19 cellular contexts compared by ENCODE assay signal in genomic region chr20:37733416-37733815, GRCh38. TPM values are rescaled to one million over a fixed set of nuclear protein-coding genes. Genes with fewer than 3 reads are reported as not detected.
A peak's percentile ranks its signal among the peaks of the same experiment; 100 is the strongest.
DNase-seq lines count a peak whose midpoint lies in the region; ATAC-seq, FAIRE-seq and TF ChIP-seq lines count a peak whose summit lies in the region.
"Had no signal": no experiment of that assay in that cellular context is flagged by ENCODE, and none has a peak within 500 bp of the region (broad histone marks: within the 10 kb centered on the region; RNA-seq: fewer than 3 reads in every experiment).

No MANE protein-coding gene starts in this region.

- no peak overlapping the region for H3K9ac ChIP-seq in endothelial cell of umbilical vein (replicated peaks; ENCODE audit: extremely low read depth, insufficient read depth, low read length)

- no peaks in the 10 kb centered on the region for H3K27me3 Mint-ChIP-seq in CD8-positive, alpha-beta T cell (ENCODE audit: low read depth)
- H3K27me3 Mint-ChIP-seq in brain (no peaks in the 10 kb centered on the region), mesothelial cell of epicardium (ENCODE audit: low read depth) (no peaks in the 10 kb centered on the region)
- H3K27me3 Mint-ChIP-seq: B cell; CD8-positive, alpha-beta memory T cell had no signal

- H3K27me3 ChIP-seq in CD8-positive, alpha-beta T cell (ENCODE audit: insufficient read depth, low read length): no peaks in the 10 kb centered on the region
- no peaks in the 10 kb centered on the region for H3K27me3 ChIP-seq in endothelial cell of umbilical vein (ENCODE audit: control insufficient read depth in 2 of 2, insufficient read depth in 2 of 2, low read length in 2 of 2)
- H3K27me3 ChIP-seq: BLaER1 treated with 17β-estradiol and CSF1 and Interleukin-3, amounts not matched to agents 10 nM and 100 nM had no signal

- intact Hi-C loops in CD8-positive, alpha-beta T cell (cut with DNase I, micrococcal nuclease): no loop called here
- intact Hi-C loops in endothelial cell of umbilical vein (cut with micrococcal nuclease): no loop called here

- H3K4me1 Mint-ChIP-seq in CD8-positive, alpha-beta T cell (ENCODE audit: low read depth): peaks cover 10% of the 10 kb centered on the region
- peaks cover 64% of the 10 kb centered on the region for H3K4me1 Mint-ChIP-seq in brain
- peaks cover 28% of the 10 kb centered on the region for H3K4me1 Mint-ChIP-seq in mesothelial cell of epicardium

- H3K27ac Mint-ChIP-seq in CD8-positive, alpha-beta T cell: peak overlapping the region; percentile 43
- H3K27ac Mint-ChIP-seq in brain: peak overlapping the region in 4 of 5 experiments; percentile 3 to 85 (median 56)
- H3K27ac Mint-ChIP-seq in mesothelial cell of epicardium: no peak overlapping the region
- H3K27ac Mint-ChIP-seq: B cell had no signal

- no peaks in the 10 kb centered on the region for H3K4me1 ChIP-seq in CD8-positive, alpha-beta T cell (ENCODE audit: insufficient read depth, low read length)
- H3K4me1 ChIP-seq in endothelial cell of umbilical vein (ENCODE audit: control insufficient read depth, extremely low read depth, insufficient read depth, low read length): no peaks in the 10 kb centered on the region

- peak; percentile 26 for FAIRE-seq in endothelial cell of umbilical vein (lab: Jason Lieb, UNC)
- FAIRE-seq: H54 had no signal

- H4K20me1 ChIP-seq in endothelial cell of umbilical vein (replicated peaks; ENCODE audit: control insufficient read depth, extremely low read depth, insufficient read depth, low read length): peaks cover 3% of the 10 kb centered on the region

- no peaks in the 10 kb centered on the region for H3K9me1 ChIP-seq in endothelial cell of umbilical vein (replicated peaks; ENCODE audit: control insufficient read depth, extremely low read depth, insufficient read depth, low read length)

- H3K4me2 ChIP-seq in endothelial cell of umbilical vein (ENCODE audit: insufficient read depth, low read length): no peak overlapping the region
- H3K4me2 ChIP-seq: GM23338 had no signal

- no peak overlapping the region for H3K4me3 Mint-ChIP-seq in CD8-positive, alpha-beta T cell
- H3K4me3 Mint-ChIP-seq in brain (no peak overlapping the region), mesothelial cell of epicardium (no peak overlapping the region)
- H3K4me3 Mint-ChIP-seq: B cell; CD8-positive, alpha-beta memory T cell; GM23338 had no signal

- H3K4me3 ChIP-seq in CD8-positive, alpha-beta T cell (ENCODE audit: low read depth, low read length): no peak overlapping the region
- no peak overlapping the region for H3K4me3 ChIP-seq in endothelial cell of umbilical vein (replicated peaks in 1 of 3; ENCODE audit: insufficient read depth in 1 of 3, low read depth in 1 of 3, low read length in 3 of 3)
- H3K4me3 ChIP-seq: BLaER1 treated with 17β-estradiol and CSF1 and Interleukin-3, amounts not matched to agents 10 nM and 100 nM; GM23338 had no signal

- TF ChIP-seq CTCF in CD8-positive, alpha-beta T cell (IDR thresholded peaks at IDR 0.05): no peak
- TF ChIP-seq CTCF in brain (conservative IDR thresholded peaks at IDR 0.05): no peak
- TF ChIP-seq CTCF in endothelial cell of umbilical vein (IDR thresholded peaks at IDR 0.05; ENCODE audit: extremely low read depth in 1 of 2, insufficient read depth in 1 of 2, low read depth in 1 of 2, low read length in 2 of 2): no peak
- TF ChIP-seq CTCF in mesothelial cell of epicardium (IDR thresholded peaks at IDR 0.05; ENCODE audit: unreplicated experiment): no peak

- DNase-seq in CD8-positive, alpha-beta T cell: no peak
- DNase-seq in MV-4-11 (lab: John Stamatoyannopoulos, UW): peak; percentile 3
- DNase-seq in endothelial cell of umbilical vein (ENCODE audit: low read depth, low spot score): peak; percentile 79
- no peak for DNase-seq in NCI-H2196 (lab: John Stamatoyannopoulos, UW; ENCODE audit: unreplicated experiment)
- DNase-seq in NCI-H524 treated with DMSO at 0.1 percent for 48 hours (lab: John Stamatoyannopoulos, UW): no peak
- no peak for DNase-seq in mesothelial cell of epicardium (ENCODE audit: low spot score in 2 of 2, unreplicated experiment in 2 of 2)
- DNase-seq: CD8-positive, alpha-beta memory T cell; DMS153; DMS79; GDM1; HCEC 1CT; IMR-90 had no signal

- no peaks in the 10 kb centered on the region for H3K79me2 ChIP-seq in endothelial cell of umbilical vein (ENCODE audit: control insufficient read depth, insufficient read depth, low read length)

- POLR2A ChIA-PET in CD8-positive, alpha-beta T cell (lab: Charles Lee): no interaction called here
- POLR2A ChIA-PET in endothelial cell of umbilical vein (lab: Charles Lee): no interaction called here

- no peaks in the 10 kb centered on the region for H3K9me3 Mint-ChIP-seq in CD8-positive, alpha-beta T cell
- H3K9me3 Mint-ChIP-seq in brain (peaks cover 0 to 6% (median 0%) of the 10 kb centered on the region in 5 experiments), mesothelial cell of epicardium (peaks cover 11% of the 10 kb centered on the region)
- H3K9me3 Mint-ChIP-seq: CD8-positive, alpha-beta memory T cell; GM23338 had no signal

- peaks cover 19% of the 10 kb centered on the region for H3K36me3 ChIP-seq in CD8-positive, alpha-beta T cell (ENCODE audit: insufficient read depth, low read length)
- H3K36me3 ChIP-seq in endothelial cell of umbilical vein (ENCODE audit: control insufficient read depth in 2 of 2, extremely low read depth in 1 of 2, insufficient read depth in 2 of 2, low read length in 2 of 2): peaks cover 0 to 3% of the 10 kb centered on the region in 2 experiments

- H3K36me3 Mint-ChIP-seq in CD8-positive, alpha-beta T cell: peaks cover 70% of the 10 kb centered on the region
- H3K36me3 Mint-ChIP-seq in brain (peaks cover 52% of the 10 kb centered on the region), mesothelial cell of epicardium (peaks cover 31% of the 10 kb centered on the region)

- TF ChIP-seq POLR2A in endothelial cell of umbilical vein (IDR thresholded peaks at IDR 0.05; ENCODE audit: low read depth, low read length): no peak

- BruUV-seq in endothelial cell of umbilical vein (replicated peaks; lab: Mats Ljungman, UMichigan): no TSS peak

- H2AFZ ChIP-seq in endothelial cell of umbilical vein (ENCODE audit: low read depth, low read length): no peak overlapping the region
- H2AFZ ChIP-seq: GM23338 had no signal

- dilution Hi-C loops in endothelial cell of umbilical vein (cut with MboI; ENCODE audit: extremely low pct_ligation_motif_present, low sequenced_read_pairs): no loop called here

- ATAC-seq in CD8-positive, alpha-beta T cell: no peak
- no peak for ATAC-seq in HG02870 (IDR thresholded peaks at IDR 0.05; ENCODE audit: unreplicated experiment)
- ATAC-seq: GM23338 had no signal

- H3K27ac ChIP-seq in CD8-positive, alpha-beta T cell (ENCODE audit: low read depth, low read length): no peak overlapping the region
- H3K27ac ChIP-seq in endothelial cell of umbilical vein (ENCODE audit: insufficient read depth, low read depth, low read length): no peak overlapping the region
- H3K27ac ChIP-seq: HL-60 had no signal

- CTCF ChIA-PET in CD8-positive, alpha-beta T cell (lab: Charles Lee): no interaction called here
- CTCF ChIA-PET in endothelial cell of umbilical vein (lab: Charles Lee): no interaction called here

- H3K9me3 ChIP-seq in CD8-positive, alpha-beta T cell (ENCODE audit: low read length): no peaks in the 10 kb centered on the region
- no peaks in the 10 kb centered on the region for H3K9me3 ChIP-seq in endothelial cell of umbilical vein (replicated peaks; ENCODE audit: control insufficient read depth, insufficient read depth, low read length)

TF ChIP-seq in endothelial cell of umbilical vein, 7 proteins besides CTCF, POLR2A, EP300 and RAD21:
- TF ChIP-seq JUN (IDR thresholded peaks at IDR 0.05; ENCODE audit: borderline replicate concordance, insufficient read depth, insufficient read length, low read depth): no peak
- TF ChIP-seq EZH2 (IDR thresholded peaks at IDR 0.05; ENCODE audit: borderline replicate concordance, low read depth, low read length, severe bottlenecking): no peak
- TF ChIP-seq MYC (IDR thresholded peaks at IDR 0.05; ENCODE audit: low read depth, low read length): no peak
- TF ChIP-seq MAX (IDR thresholded peaks at IDR 0.05; ENCODE audit: insufficient read depth, insufficient read length): no peak
- no peak for TF ChIP-seq FOS (IDR thresholded peaks at IDR 0.05; ENCODE audit: borderline replicate concordance, insufficient read depth, low read length)
- no peak for TF ChIP-seq GATA2 (IDR thresholded peaks at IDR 0.05; ENCODE audit: insufficient read depth, insufficient read length, low read depth, low read length)
- no peak for TF ChIP-seq POLR2AphosphoS5 (IDR thresholded peaks at IDR 0.05; ENCODE audit: insufficient read depth, low read depth, low read length)

RNA-seq across cellular contexts. Expression of gene CTNNBL1, which starts 39.6 kb away (rescaled TPM):
- total RNA-seq in CD8-positive, alpha-beta T cell: 10 to 100 TPM; 22.4 to 26.8 TPM
- polyA plus RNA-seq in brain (ENCODE audit: insufficient read depth, low read depth, low replicate concordance) (77.5 TPM), endothelial cell of umbilical vein (16.5 and 20.8 TPM in 2 replicates)
- total RNA-seq in endothelial cell of umbilical vein (54.8 and 60.2 TPM in 2 replicates), mesothelial cell of epicardium (55.6 to 59.1 TPM (median 59.0 TPM) in 3 replicates)
- 29.8 and 37.7 TPM in 2 replicates for polyA plus RNA-seq in endothelial cell of umbilical vein (2011; cell fraction: cytosol; rRNA removed)
- 21.5 and 22.5 TPM in 2 replicates for polyA plus RNA-seq in endothelial cell of umbilical vein (2011; cell fraction: nucleus; rRNA removed)
- 71.1 and 82.9 TPM in 2 replicates for polyA plus RNA-seq in endothelial cell of umbilical vein (2012)
- 23.9 and 28.1 TPM in 2 replicates for polyA minus RNA-seq in endothelial cell of umbilical vein
- polyA minus RNA-seq in endothelial cell of umbilical vein (2011; cell fraction: cytosol; rRNA and poly(A)+ RNA removed): 29.2 TPM
- 15.4 and 16.2 TPM in 2 replicates for polyA minus RNA-seq in endothelial cell of umbilical vein (2011; cell fraction: nucleus; rRNA and poly(A)+ RNA removed)

Comparison
In these comparisons a context has a peak if more than half of its experiments do, and no peak if none do; other contexts are left out.
1. DNase-seq: peak in MV-4-11 (single experiment) and endothelial cell of umbilical vein (single experiment); none in CD8-positive, alpha-beta T cell (0 of 7), NCI-H2196 (single experiment), NCI-H524 treated with DMSO at 0.1 percent for 48 hours (single experiment) and mesothelial cell of epicardium (0 of 2).